ENCODE assay signal across 8 cellular contexts in the genomic region with DNA sequence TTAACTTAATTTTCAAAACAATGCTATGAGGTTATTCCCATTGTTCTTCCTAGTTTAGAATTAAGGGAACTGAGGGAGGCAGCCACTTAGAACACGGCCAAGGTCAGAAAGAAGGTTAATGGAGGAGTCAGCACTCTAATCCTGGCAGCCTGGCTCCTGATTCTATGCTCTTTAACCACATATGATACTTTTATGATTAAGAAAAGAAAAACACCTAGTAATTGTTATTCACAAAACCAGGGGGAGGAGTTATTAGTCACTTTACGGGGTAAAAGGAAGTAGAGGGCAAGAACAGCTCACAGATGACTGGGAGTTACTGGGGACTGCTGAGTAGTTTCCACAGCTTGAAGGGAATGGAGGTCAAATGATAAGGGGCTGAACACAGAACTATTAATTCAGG. TPM values are rescaled to one million over a fixed set of nuclear protein-coding genes. Genes with fewer than 3 reads are reported as not detected.
A peak's percentile ranks its signal among the peaks of the same experiment; 100 is the strongest.
DNase-seq lines count a peak whose midpoint lies in the region; ATAC-seq and TF ChIP-seq lines count a peak whose summit lies in the region.

No MANE protein-coding gene starts in this region.

- no peak overlapping the region for H3K4me3 Mint-ChIP-seq in T-helper 17 cell
- no peak overlapping the region for H3K4me3 Mint-ChIP-seq in CD14-positive monocyte

- H3K27ac Mint-ChIP-seq in T-helper 17 cell (no peak overlapping the region), CD14-positive monocyte (no peak overlapping the region)

- H3K4me3 ChIP-seq in right lobe of liver (no peak overlapping the region), Peyer's patch (no peak overlapping the region)

- no peak for TF ChIP-seq POLR2A in right lobe of liver (IDR thresholded peaks at IDR 0.05)
- TF ChIP-seq POLR2A in Peyer's patch (IDR thresholded peaks at IDR 0.05) = peak in 1 of 2 donors; percentile 57

- TF ChIP-seq CTCF in right lobe of liver (IDR thresholded peaks at IDR 0.05) (no peak), CD14-positive monocyte (IDR thresholded peaks at IDR 0.05) (no peak), Peyer's patch (IDR thresholded peaks at IDR 0.05) (no peak)

- WGBS in right lobe of liver (ENCODE audit: insufficient coverage, low coverage, low lambda C conversion rate, missing lambda C conversion rate) = 45% methylated on average over 2 of the region's 2 CpGs

- H3K36me3 Mint-ChIP-seq in T-helper 17 cell (ENCODE audit: low read depth) (no peaks in the 10 kb centered on the region), CD14-positive monocyte (no peaks in the 10 kb centered on the region)

- peaks cover 0 to 7% (median 0%) of the 10 kb centered on the region in 4 donors for H3K36me3 ChIP-seq in right lobe of liver
- no peaks in the 10 kb centered on the region for H3K36me3 ChIP-seq in Peyer's patch

- H3K27me3 Mint-ChIP-seq in T-helper 17 cell (peaks cover 8% of the 10 kb centered on the region), CD14-positive monocyte (ENCODE audit: low read depth in 3 of 3) (no peaks in the 10 kb centered on the region)

- H3K4me1 ChIP-seq in right lobe of liver = peaks cover 0 to 14% (median 4%) of the 10 kb centered on the region in 4 donors
- peaks cover 0 to 25% (median 1%) of the 10 kb centered on the region in 4 donors for H3K4me1 ChIP-seq in Peyer's patch

- H3K27ac ChIP-seq in right lobe of liver = peak overlapping the region in 1 of 3 donors; percentile 34
- peak overlapping the region in 1 of 4 donors; percentile 84 for H3K27ac ChIP-seq in Peyer's patch

- no peaks in the 10 kb centered on the region for H3K9me3 Mint-ChIP-seq in CD14-positive monocyte

- H3K9me3 ChIP-seq in T-helper 17 cell (ENCODE audit: control insufficient read depth, low read length, poor library complexity, severe bottlenecking) (no peaks in the 10 kb centered on the region), right lobe of liver (no peaks in the 10 kb centered on the region), Peyer's patch (no peaks in the 10 kb centered on the region)

- peak; percentile 71 for ATAC-seq in GM18870 (IDR thresholded peaks at IDR 0.05; ENCODE audit: unreplicated experiment)
- peak; percentile 79 for ATAC-seq in HG02852 (IDR thresholded peaks at IDR 0.05; ENCODE audit: unreplicated experiment)
- peak; percentile 33 for ATAC-seq in T-helper 17 cell
- ATAC-seq in right lobe of liver = peak; percentile 38 to 67 (median 58)

- intact Hi-C loops in right lobe of liver (cut with DNase I) (no loop called here), CD14-positive monocyte (cut with micrococcal nuclease) (loop anchor here in 1 of 2 donors (5.0 kb wide), 1 partner anchor 36 kb away; a partner anchor contains a TSS)

- no peaks in the 10 kb centered on the region for H3K27me3 ChIP-seq in right lobe of liver
- H3K27me3 ChIP-seq in Peyer's patch = no peaks in the 10 kb centered on the region

- no peaks in the 10 kb centered on the region for H3K4me1 Mint-ChIP-seq in T-helper 17 cell
- H3K4me1 Mint-ChIP-seq in CD14-positive monocyte = peaks cover 4% of the 10 kb centered on the region

- DNase-seq in T-helper 17 cell (no peak), right lobe of liver (no peak), HUDEP-2 (lab: John Stamatoyannopoulos, UW; ENCODE audit: unreplicated experiment in 76 of 76) (no peak), CD14-positive monocyte (ENCODE audit: low spot score) (no peak), NCI-H82 treated with DMSO at 0.1 percent for 48 hours (lab: John Stamatoyannopoulos, UW; ENCODE audit: unreplicated experiment) (no peak), Peyer's patch (no peak)

RNA-seq across cellular contexts. Expression of a gene that starts 38.6 kb away (rescaled TPM):
- total RNA-seq in T-helper 17 cell (10 to 100 TPM; 25.4 to 65.6 TPM), right lobe of liver (10 to 100 TPM; 14.1 to 66.4 (median 43.6) TPM), Peyer's patch (10 to 100 TPM; 22.3 to 73.7 (median 55.1) TPM)
- 1 to 10 TPM; 7.5 to 9.6 TPM for polyA plus RNA-seq in CD14-positive monocyte
